In genomic region chr2:118049140-118050128, GRCh38 we compare ENCODE assay signal across 12 cellular contexts. TPM values are rescaled to one million over a fixed set of nuclear protein-coding genes. Genes with fewer than 3 reads are reported as not detected.
DNase-seq lines count a peak whose midpoint lies in the region; ATAC-seq, FAIRE-seq and TF ChIP-seq lines count a peak whose summit lies in the region.
"Had no signal": no experiment of that assay in that cellular context is flagged by ENCODE, and none has a peak within 500 bp of the region (broad histone marks: within the 10 kb centered on the region; RNA-seq: fewer than 3 reads in every experiment).

No MANE protein-coding gene starts in this region.

- H3K9me1 ChIP-seq in endothelial cell of umbilical vein (replicated peaks; ENCODE audit: control insufficient read depth, extremely low read depth, insufficient read depth, low read length): no peaks in the 10 kb centered on the region

- no peak overlapping the region for H3K4me3 ChIP-seq in endothelial cell of umbilical vein (replicated peaks in 1 of 3; ENCODE audit: insufficient read depth in 1 of 3, low read depth in 1 of 3, low read length in 3 of 3)
- H3K4me3 ChIP-seq: Peyer's patch had no signal

- FAIRE-seq in endothelial cell of umbilical vein (lab: Jason Lieb, UNC): no peak

- no TSS peak for BruUV-seq in endothelial cell of umbilical vein (replicated peaks; lab: Mats Ljungman, UMichigan)

- TF ChIP-seq CTCF in endothelial cell of umbilical vein (IDR thresholded peaks at IDR 0.05; ENCODE audit: extremely low read depth in 1 of 2, insufficient read depth in 1 of 2, low read depth in 1 of 2, low read length in 2 of 2) (no peak), GM13977 (IDR thresholded peaks at IDR 0.05; ENCODE audit: extremely low read depth, insufficient read depth, missing control alignments) (no peak), GM20000 (IDR thresholded peaks at IDR 0.05; ENCODE audit: extremely low read depth, missing control alignments) (no peak)

- H3K9me3 ChIP-seq in endothelial cell of umbilical vein (replicated peaks; ENCODE audit: control insufficient read depth, insufficient read depth, low read length): no peaks in the 10 kb centered on the region
- H3K9me3 ChIP-seq: Peyer's patch had no signal

- H4K20me1 ChIP-seq in endothelial cell of umbilical vein (replicated peaks; ENCODE audit: control insufficient read depth, extremely low read depth, insufficient read depth, low read length): no peaks in the 10 kb centered on the region

- TF ChIP-seq POLR2A in endothelial cell of umbilical vein (IDR thresholded peaks at IDR 0.05; ENCODE audit: low read depth, low read length): no peak

- CTCF ChIA-PET in endothelial cell of umbilical vein (lab: Charles Lee): interaction anchor here (1.0 to 4.0 kb wide), 5 partner anchors 12 to 806 kb away, joined by 4 to 75 read pairs (median 10); no protein-coding TSS in a partner anchor

- peak; percentile 66 for ATAC-seq in GM18861 (IDR thresholded peaks at IDR 0.05; ENCODE audit: unreplicated experiment)
- peak; percentile 72 for ATAC-seq in GM21529 (IDR thresholded peaks at IDR 0.05; ENCODE audit: unreplicated experiment)
- no peak for ATAC-seq in GM21447 (IDR thresholded peaks at IDR 0.05; ENCODE audit: unreplicated experiment)
- no peak for ATAC-seq in HG03457 (IDR thresholded peaks at IDR 0.05; ENCODE audit: unreplicated experiment)
- ATAC-seq: left colon had no signal

- H3K27me3 ChIP-seq in endothelial cell of umbilical vein (ENCODE audit: control insufficient read depth in 2 of 2, insufficient read depth in 2 of 2, low read length in 2 of 2): peaks cover 12 to 13% of the 10 kb centered on the region in 2 experiments
- H3K27me3 ChIP-seq: Peyer's patch had no signal

- H2AFZ ChIP-seq in endothelial cell of umbilical vein (ENCODE audit: low read depth, low read length): no peak overlapping the region

- H3K79me2 ChIP-seq in endothelial cell of umbilical vein (ENCODE audit: control insufficient read depth, insufficient read depth, low read length): no peaks in the 10 kb centered on the region

- no peak overlapping the region for H3K4me2 ChIP-seq in endothelial cell of umbilical vein (ENCODE audit: insufficient read depth, low read length)

- peaks cover 26% of the 10 kb centered on the region for H3K4me1 ChIP-seq in endothelial cell of umbilical vein (ENCODE audit: control insufficient read depth, extremely low read depth, insufficient read depth, low read length)
- H3K4me1 ChIP-seq: Peyer's patch had no signal

- in situ Hi-C loops in GM13977 (cut with MboI; ENCODE audit: low pct_unique_long_range_greater_than_20kb, low sequenced_read_pairs, unreplicated experiment): loop anchor here (25.0 kb wide), 1 partner anchor 813 kb away; no protein-coding TSS in a partner anchor

- POLR2A ChIA-PET in endothelial cell of umbilical vein (lab: Charles Lee): no interaction called here

- H3K27ac ChIP-seq in endothelial cell of umbilical vein (ENCODE audit: insufficient read depth, low read depth, low read length): no peak overlapping the region
- H3K27ac ChIP-seq: Peyer's patch had no signal

- DNase-seq in HT-29 (ENCODE audit: low spot score) (peak; percentile 47), endothelial cell of umbilical vein (ENCODE audit: low read depth, low spot score) (peak; percentile 2), GM13977 (ENCODE audit: low spot score) (no peak), GM20000 (ENCODE audit: low spot score) (no peak)
- DNase-seq: activated CD4-positive, alpha-beta T cell treated with anti-CD3 and anti-CD28 coated beads, Interleukin-2, amount 10 ng/mL, durations not matched to agents 7 days and 5 days; GDM1; left colon; Peyer's patch had no signal

- H3K36me3 ChIP-seq in endothelial cell of umbilical vein (ENCODE audit: control insufficient read depth in 2 of 2, extremely low read depth in 1 of 2, insufficient read depth in 2 of 2, low read length in 2 of 2): no peaks in the 10 kb centered on the region
- H3K36me3 ChIP-seq: Peyer's patch had no signal

- intact Hi-C loops in endothelial cell of umbilical vein (cut with micrococcal nuclease): no loop called here

- dilution Hi-C loops in endothelial cell of umbilical vein (cut with MboI; ENCODE audit: extremely low pct_ligation_motif_present, low sequenced_read_pairs): no loop called here

- no peak overlapping the region for H3K9ac ChIP-seq in endothelial cell of umbilical vein (replicated peaks; ENCODE audit: extremely low read depth, insufficient read depth, low read length)

TF ChIP-seq in endothelial cell of umbilical vein, 7 proteins besides CTCF, POLR2A, EP300 and RAD21:
- TF ChIP-seq EZH2 (IDR thresholded peaks at IDR 0.05; ENCODE audit: borderline replicate concordance, low read depth, low read length, severe bottlenecking): no peak
- no peak for TF ChIP-seq FOS (IDR thresholded peaks at IDR 0.05; ENCODE audit: borderline replicate concordance, insufficient read depth, low read length)
- no peak for TF ChIP-seq GATA2 (IDR thresholded peaks at IDR 0.05; ENCODE audit: insufficient read depth, insufficient read length, low read depth, low read length)

RNA-seq across cellular contexts. Expression of gene CCDC93, which starts 35.6 kb away (rescaled TPM):
- 6.5 and 9.2 TPM in 2 replicates for total RNA-seq in HT-29 (2014; rRNA removed; shearing (Covaris generic))
- 29.3 and 35.1 TPM in 2 replicates for total RNA-seq in endothelial cell of umbilical vein
- 9.7 and 13.8 TPM in 2 replicates for polyA plus RNA-seq in endothelial cell of umbilical vein
- polyA plus RNA-seq in endothelial cell of umbilical vein (2011; cell fraction: cytosol; rRNA removed): 9.0 and 10.0 TPM in 2 replicates
- polyA plus RNA-seq in endothelial cell of umbilical vein (2011; cell fraction: nucleus; rRNA removed): 90.8 and 108 TPM in 2 replicates
- 22.7 and 24.7 TPM in 2 replicates for polyA plus RNA-seq in endothelial cell of umbilical vein (2012)
- polyA minus RNA-seq in endothelial cell of umbilical vein: 27.0 and 33.9 TPM in 2 replicates
- polyA minus RNA-seq in endothelial cell of umbilical vein (2011; cell fraction: cytosol; rRNA and poly(A)+ RNA removed): 6.5 TPM
- polyA minus RNA-seq in endothelial cell of umbilical vein (2011; cell fraction: nucleus; rRNA and poly(A)+ RNA removed): 55.8 and 76.9 TPM in 2 replicates

RNA-seq across cellular contexts. Expression of gene INSIG2, which starts 38.8 kb away (rescaled TPM):
- 4.4 and 4.9 TPM in 2 replicates for total RNA-seq in HT-29 (2014; rRNA removed; shearing (Covaris generic))
- 19.7 and 26.9 TPM in 2 replicates for total RNA-seq in endothelial cell of umbilical vein
- 17.5 and 24.1 TPM in 2 replicates for polyA plus RNA-seq in endothelial cell of umbilical vein
- polyA plus RNA-seq in endothelial cell of umbilical vein (2011; cell fraction: cytosol; rRNA removed): 14.4 and 15.8 TPM in 2 replicates
- polyA plus RNA-seq in endothelial cell of umbilical vein (2011; cell fraction: nucleus; rRNA removed): 16.7 and 24.8 TPM in 2 replicates
- 25.6 and 37.8 TPM in 2 replicates for polyA plus RNA-seq in endothelial cell of umbilical vein (2012)
- polyA minus RNA-seq in endothelial cell of umbilical vein: 23.5 and 25.5 TPM in 2 replicates
- polyA minus RNA-seq in endothelial cell of umbilical vein (2011; cell fraction: cytosol; rRNA and poly(A)+ RNA removed): 1.9 TPM
- polyA minus RNA-seq in endothelial cell of umbilical vein (2011; cell fraction: nucleus; rRNA and poly(A)+ RNA removed): 11.6 and 19.1 TPM in 2 replicates

Comparison
In these comparisons a context has a peak if more than half of its experiments do, and no peak if none do; other contexts are left out.
1. ATAC-seq: peak in GM18861 (single experiment) and GM21529 (single experiment); none in GM21447 (single experiment) and HG03457 (single experiment).
2. DNase-seq: peak in HT-29 (single experiment) and endothelial cell of umbilical vein (single experiment); none in GM13977 (single experiment) and GM20000 (single experiment).